In genomic region chr6:158230967-158231550, GRCh38 we compare ENCODE assay signal across 8 cellular contexts.
DNase-seq lines count a peak whose midpoint lies in the region; ATAC-seq and TF ChIP-seq lines count a peak whose summit lies in the region.

No MANE protein-coding gene starts in this region.

- H3K9me3 ChIP-seq in SU-DHL-6 (ENCODE audit: insufficient read depth, low read length), result no peaks in the 10 kb centered on the region
- H3K9me3 ChIP-seq in sigmoid colon, result no peaks in the 10 kb centered on the region

- TF ChIP-seq POLR2A in sigmoid colon (IDR thresholded peaks at IDR 0.05), result no peak

- peak overlapping the region; percentile 38; the same call in 1 of the 2 replicates for H3K27ac ChIP-seq in SU-DHL-6 (ENCODE audit: low read depth, low read length)
- H3K27ac ChIP-seq in sigmoid colon, result peak overlapping the region; percentile 87 to 89 (median 88)

- WGBS in sigmoid colon, 2 donors, result 69 to 71% methylated on average over 15 of the region's 15 CpGs

- DNase-seq in GM12865 (ENCODE audit: low read depth) (no peak), fibroblast of pulmonary artery (ENCODE audit: low read depth) (no peak), sigmoid colon (no peak), DMS79 (lab: John Stamatoyannopoulos, UW) (no peak), putamen (ENCODE audit: low spot score) (no peak), LoVo (ENCODE audit: low spot score) (no peak)

- peaks cover 0 to 24% (median 11%) of the 10 kb centered on the region in 4 donors for H3K4me1 ChIP-seq in sigmoid colon

- H3K9ac ChIP-seq in SU-DHL-6 (ENCODE audit: low read length), result peak overlapping the region; percentile 78

- no peak for ATAC-seq in GM19328 (IDR thresholded peaks at IDR 0.05; ENCODE audit: unreplicated experiment)

- H3K36me3 ChIP-seq in SU-DHL-6 (ENCODE audit: low read length) (no peaks in the 10 kb centered on the region), sigmoid colon (no peaks in the 10 kb centered on the region)

- H3K4me3 ChIP-seq in GM12865 (ENCODE audit: low read depth, low read length) (peak overlapping the region; percentile 87), SU-DHL-6 (ENCODE audit: insufficient read depth, low read length, poor library complexity, severe bottlenecking) (peak overlapping the region; percentile 89), fibroblast of pulmonary artery (replicated peaks; ENCODE audit: low read depth, low read length) (peak overlapping the region; percentile 67), sigmoid colon (peak overlapping the region; percentile 46 to 90 (median 73))

- peak overlapping the region; percentile 95 for H2AFZ ChIP-seq in SU-DHL-6 (ENCODE audit: low read depth, low read length, severe bottlenecking)

- no peaks in the 10 kb centered on the region for H3K27me3 ChIP-seq in SU-DHL-6 (ENCODE audit: low read length)
- H3K27me3 ChIP-seq in sigmoid colon, result no peaks in the 10 kb centered on the region

- intact Hi-C loops in sigmoid colon (cut with DNase I), result no loop called here

- TF ChIP-seq EP300 in sigmoid colon (IDR thresholded peaks at IDR 0.05), result no peak

- TF ChIP-seq CTCF in GM12865 (IDR thresholded peaks at IDR 0.05; ENCODE audit: insufficient read depth, low read depth, low read length, missing control alignments) (no peak), SU-DHL-6 (IDR thresholded peaks at IDR 0.05; ENCODE audit: insufficient read depth, low read length, poor library complexity, severe bottlenecking) (no peak), fibroblast of pulmonary artery (IDR thresholded peaks at IDR 0.05; ENCODE audit: low read length, missing control alignments) (no peak), sigmoid colon (IDR thresholded peaks at IDR 0.05) (no peak)

- H3K79me2 ChIP-seq in SU-DHL-6 (ENCODE audit: insufficient read depth, low read length), result peaks cover 38% of the 10 kb centered on the region

- H3K4me2 ChIP-seq in SU-DHL-6 (ENCODE audit: low read depth, low read length, poor library complexity, severe bottlenecking), result peak overlapping the region; percentile 63

- peaks cover 5% of the 10 kb centered on the region; the same call in 1 of the 2 replicates for H4K20me1 ChIP-seq in SU-DHL-6 (ENCODE audit: low read depth, low read length)

- peaks cover 21% of the 10 kb centered on the region; the same call in 1 of the 2 replicates for H3F3A ChIP-seq in SU-DHL-6 (ENCODE audit: insufficient read depth)

- H3K9me2 ChIP-seq in SU-DHL-6 (replicated peaks; ENCODE audit: insufficient read depth, low read length), result no peaks in the 10 kb centered on the region
